23 cellular contexts compared by ENCODE assay signal in genomic region chr7:120729300-120729699, GRCh38.
DNase-seq lines count a peak whose midpoint lies in the region; ATAC-seq and TF ChIP-seq lines count a peak whose summit lies in the region.
"Had no signal": no experiment of that assay in that cellular context is flagged by ENCODE, and none has a peak within 500 bp of the region (broad histone marks: within the 10 kb centered on the region; RNA-seq: fewer than 3 reads in every experiment).

No MANE protein-coding gene starts in this region.

- no peaks in the 10 kb centered on the region for H3K36me3 ChIP-seq in brain microvascular endothelial cell (replicated peaks)
- H3K36me3 ChIP-seq in iPS-18a (ENCODE audit: control insufficient read depth, low read depth, low read length), result no peaks in the 10 kb centered on the region
- H3K36me3 ChIP-seq in smooth muscle cell (ENCODE audit: low read depth), result no peaks in the 10 kb centered on the region
- H3K36me3 ChIP-seq in MM.1S (replicated peaks; ENCODE audit: insufficient read depth, low read length), result no peaks in the 10 kb centered on the region
- H3K36me3 ChIP-seq: colonic mucosa, left lung, neutrophil had no signal

- H3F3A ChIP-seq in smooth muscle cell (ENCODE audit: low read depth) (no peaks in the 10 kb centered on the region), MM.1S (ENCODE audit: insufficient read depth, low read length) (no peaks in the 10 kb centered on the region)

- CTCF ChIA-PET in T-cell (lab: Charles Lee), result no interaction called here

- H3K4me2 ChIP-seq in smooth muscle cell (no peak overlapping the region), MM.1S (ENCODE audit: low read depth, low read length) (no peak overlapping the region)

- H3K9ac ChIP-seq in iPS-18a (ENCODE audit: low read length), result no peak overlapping the region
- no peak overlapping the region for H3K9ac ChIP-seq in smooth muscle cell (ENCODE audit: low read depth)
- H3K9ac ChIP-seq in MM.1S (ENCODE audit: low read length), result no peak overlapping the region

- H3K9me3 Mint-ChIP-seq in T-cell, result no peaks in the 10 kb centered on the region
- H3K9me3 Mint-ChIP-seq: activated T-helper 17 cell treated with anti-CD3 and anti-CD28 coated beads, Interleukin-2, amount 50 U/mL, for 72 hours; CD4-positive, alpha-beta memory T cell had no signal

- H3K79me2 ChIP-seq in smooth muscle cell (ENCODE audit: low read depth) (no peaks in the 10 kb centered on the region), MM.1S (ENCODE audit: low read length) (no peaks in the 10 kb centered on the region)

- peaks cover 1 to 3% of the 10 kb centered on the region in 2 donors for H3K27me3 Mint-ChIP-seq in T-cell

- H3K9me2 ChIP-seq in MM.1S (replicated peaks; ENCODE audit: insufficient read depth, low read length), result no peaks in the 10 kb centered on the region

- H3K4me3 ChIP-seq in brain microvascular endothelial cell (ENCODE audit: low read depth, low read length) (no peak overlapping the region), iPS-18a (ENCODE audit: low read length) (peak overlapping the region; percentile 14), smooth muscle cell (no peak overlapping the region), MM.1S (ENCODE audit: low read length) (no peak overlapping the region)
- H3K4me3 ChIP-seq: colonic mucosa, left lung had no signal

- POLR2A ChIA-PET in T-cell (lab: Charles Lee), result interaction anchor here in 1 of 2 donors (0.6 kb wide), 1 partner anchor 128 kb away, joined by 6 read pairs; no protein-coding TSS in a partner anchor

- no peaks in the 10 kb centered on the region for H3K36me3 Mint-ChIP-seq in T-cell
- H3K36me3 Mint-ChIP-seq: activated naive CD8-positive, alpha-beta T cell; CD4-positive, alpha-beta memory T cell had no signal

- H3K4me1 ChIP-seq in iPS-18a (ENCODE audit: control insufficient read depth, low read depth, low read length) (peaks cover 13% of the 10 kb centered on the region), smooth muscle cell (ENCODE audit: low read depth) (peaks cover 15% of the 10 kb centered on the region), MM.1S (ENCODE audit: low read length) (no peaks in the 10 kb centered on the region)
- H3K4me1 ChIP-seq: colonic mucosa, left lung had no signal

- no peak overlapping the region for H3K27ac Mint-ChIP-seq in T-cell
- H3K27ac Mint-ChIP-seq: activated naive CD8-positive, alpha-beta T cell; activated T-helper 17 cell treated with anti-CD3 and anti-CD28 coated beads, Interleukin-2, amount 50 U/mL, for 72 hours; CD4-positive, alpha-beta memory T cell had no signal

- H3K4me1 Mint-ChIP-seq in T-cell, result no peaks in the 10 kb centered on the region
- H3K4me1 Mint-ChIP-seq: activated T-helper 17 cell treated with anti-CD3 and anti-CD28 coated beads, Interleukin-2, amount 50 U/mL, for 72 hours; CD4-positive, alpha-beta memory T cell had no signal

- DNase-seq in NCI-H226 (peak; percentile 21), brain microvascular endothelial cell (peak; percentile 28), smooth muscle cell (lab: John Stamatoyannopoulos, UW; ENCODE audit: unreplicated experiment) (no peak), MM.1S (no peak), T-cell (no peak)
- DNase-seq: activated CD4-positive, alpha-beta T cell treated with anti-CD3 and anti-CD28 coated beads for 4 hours; CD4-positive, alpha-beta memory T cell; colonic mucosa; DMS153; glutamatergic neuron; left lung; NCI-H1105; NCI-H2081 treated with DMSO at 0.1 percent for 48 hours; NK-92 treated with Interleukin-12 subunit alpha and Interleukin-12 subunit beta, amount 100 ng/mL, for 24 hours; stimulated activated CD4-positive, alpha-beta T cell treated with anti-CD3 and anti-CD28 coated beads, Interleukin-4, amount 100 ng/mL, for 24 hours; stimulated activated naive CD8-positive, alpha-beta T cell treated with anti-CD3 and anti-CD28 coated beads, Interleukin-15, Interleukin-2, amounts not matched to agents 100 U/mL and 50 U/mL, for 24 hours; T-helper 1 cell had no signal

- H3K27me3 ChIP-seq in brain microvascular endothelial cell (replicated peaks) (no peaks in the 10 kb centered on the region), iPS-18a (ENCODE audit: control insufficient read depth, insufficient read depth, low read length) (no peaks in the 10 kb centered on the region), smooth muscle cell (ENCODE audit: low read depth) (no peaks in the 10 kb centered on the region), MM.1S (replicated peaks; ENCODE audit: insufficient read depth, low read length) (no peaks in the 10 kb centered on the region)
- H3K27me3 ChIP-seq: colonic mucosa, left lung had no signal

- 67% methylated on average over 2 of the region's 2 CpGs for WGBS in smooth muscle cell (ENCODE audit: low lambda C conversion rate)

- no peak for ATAC-seq in T-cell (replicated peaks in 1 of 4)
- no peak for ATAC-seq in HG02981 (IDR thresholded peaks at IDR 0.05; ENCODE audit: unreplicated experiment)
- ATAC-seq: activated T-helper 17 cell treated with anti-CD3 and anti-CD28 coated beads, Interleukin-2, amount 50 U/mL, for 72 hours; left lung; Panc1; stimulated activated naive CD8-positive, alpha-beta T cell treated with anti-CD3 and anti-CD28 coated beads, Interleukin-15, Interleukin-2, amounts not matched to agents 100 U/mL and 50 U/mL, for 24 hours had no signal

- no peak for TF ChIP-seq CTCF in brain microvascular endothelial cell (IDR thresholded peaks at IDR 0.05; ENCODE audit: low read depth, low read length, missing control alignments)
- TF ChIP-seq CTCF in smooth muscle cell (IDR thresholded peaks at IDR 0.05; ENCODE audit: borderline replicate concordance, insufficient read depth, poor library complexity, severe bottlenecking), result no peak
- no peak for TF ChIP-seq CTCF in MM.1S (IDR thresholded peaks at IDR 0.05; ENCODE audit: low read length)

- H3K4me3 Mint-ChIP-seq in T-cell, result no peak overlapping the region
- H3K4me3 Mint-ChIP-seq: activated naive CD8-positive, alpha-beta T cell; activated T-helper 17 cell treated with anti-CD3 and anti-CD28 coated beads, Interleukin-2, amount 50 U/mL, for 72 hours; CD4-positive, alpha-beta memory T cell had no signal

- no peaks in the 10 kb centered on the region for H4K20me1 ChIP-seq in smooth muscle cell (ENCODE audit: low read depth)
- H4K20me1 ChIP-seq in MM.1S (ENCODE audit: insufficient read depth, low read length), result no peaks in the 10 kb centered on the region

- H2AFZ ChIP-seq in smooth muscle cell (ENCODE audit: low read depth) (peak overlapping the region; percentile 14), MM.1S (ENCODE audit: low read length) (no peak overlapping the region)

- no peaks in the 10 kb centered on the region for H3K9me3 ChIP-seq in iPS-18a (ENCODE audit: control insufficient read depth, low read depth, low read length)
- H3K9me3 ChIP-seq in smooth muscle cell (replicated peaks; ENCODE audit: low read depth), result no peaks in the 10 kb centered on the region
- no peaks in the 10 kb centered on the region for H3K9me3 ChIP-seq in MM.1S (replicated peaks; ENCODE audit: insufficient read depth, low read length)
- H3K9me3 ChIP-seq: colonic mucosa, left lung, neutrophil had no signal

- in situ Hi-C loops in brain microvascular endothelial cell (cut with HindIII; ENCODE audit: low pct_ligation_motif_present, low sequenced_read_pairs), result no loop called here

- H3K27ac ChIP-seq in brain microvascular endothelial cell (no peak overlapping the region), iPS-18a (ENCODE audit: low read length) (no peak overlapping the region), smooth muscle cell (ENCODE audit: low read depth) (no peak overlapping the region), MM.1S (ENCODE audit: low read length) (no peak overlapping the region)
- H3K27ac ChIP-seq: colonic mucosa, left lung, neutrophil had no signal

Comparison
In these comparisons a context has a peak if more than half of its experiments do, and no peak if none do; other contexts are left out.
1. DNase-seq: peak in NCI-H226 (single experiment) and brain microvascular endothelial cell (single experiment); none in smooth muscle cell (single experiment), MM.1S (single experiment) and T-cell (0 of 34).